ENCODE assay signal across 1 cellular context in the genomic region with DNA sequence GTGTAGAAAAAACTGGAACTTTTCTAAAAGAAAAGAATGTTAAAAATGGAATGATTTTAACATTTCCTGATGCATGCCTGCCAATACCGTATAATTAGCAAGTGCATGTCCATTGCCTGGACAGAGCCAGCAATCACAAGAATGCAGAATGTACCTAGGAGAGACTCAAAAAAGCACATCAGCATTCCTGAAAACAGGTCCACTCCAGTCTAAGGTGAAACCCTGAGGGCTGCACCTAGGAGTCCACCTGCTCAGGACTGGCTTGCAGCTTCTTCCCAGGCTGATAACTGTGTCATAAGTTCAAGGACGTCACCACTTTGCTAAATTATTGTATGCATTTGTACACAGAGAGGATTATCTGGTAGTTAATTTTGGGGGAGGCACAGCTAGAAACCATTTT.
TF ChIP-seq lines count a peak whose summit lies in the region.

No MANE protein-coding gene starts in this region.

TF ChIP-seq in HepG2, 621 proteins besides CTCF, POLR2A, EP300 and RAD21:
- TF ChIP-seq RARA (CRISPR knock-in tag; IDR thresholded peaks at IDR 0.05) (peak; percentile 41; the same call in 1 of the 2 replicates), NCOA2 (CRISPR knock-in tag; IDR thresholded peaks at IDR 0.05) (no peak)
